32 cellular contexts compared by ENCODE assay signal in genomic region chr7:41255113-41255512, GRCh38.
DNase-seq lines count a peak whose midpoint lies in the region; ATAC-seq and TF ChIP-seq lines count a peak whose summit lies in the region.
"Had no signal": no experiment of that assay in that cellular context is flagged by ENCODE, and none has a peak within 500 bp of the region (broad histone marks: within the 10 kb centered on the region; RNA-seq: fewer than 3 reads in every experiment).

No MANE protein-coding gene starts in this region.

- peak overlapping the region; percentile 98; the same call in 1 of the 2 replicates for H2BK120ac ChIP-seq in IMR-90 (ENCODE audit: low read depth, low read length)

- no peak overlapping the region for H3K23ac ChIP-seq in IMR-90 (ENCODE audit: low read depth, low read length)

- H3K4me3 Mint-ChIP-seq in Caco-2 (ENCODE audit: unreplicated experiment) = no peak overlapping the region
- H3K4me3 Mint-ChIP-seq: B cell; CD14-positive monocyte; CD4-positive, alpha-beta memory T cell; CD4-positive, alpha-beta T cell; CD4-positive, CD25-positive, alpha-beta regulatory T cell; CD8-positive, alpha-beta memory T cell; CD8-positive, alpha-beta T cell had no signal

- H2AFZ ChIP-seq in IMR-90 (replicated peaks; ENCODE audit: low read length, poor library complexity) = no peak overlapping the region
- no peak overlapping the region for H2AFZ ChIP-seq in smooth muscle cell (ENCODE audit: low read depth)

- ATAC-seq in IMR-90 (ENCODE audit: low read depth) (no peak), HG02610 (IDR thresholded peaks at IDR 0.05; ENCODE audit: unreplicated experiment) (no peak), GM19397 (IDR thresholded peaks at IDR 0.05; ENCODE audit: unreplicated experiment) (no peak)
- ATAC-seq: A549; CD8-positive, alpha-beta T cell had no signal

- peak overlapping the region; percentile 11; the same call in 1 of the 3 replicates for H2BK15ac ChIP-seq in IMR-90 (ENCODE audit: low read depth, low read length)

- H3K9ac ChIP-seq in IMR-90 (ENCODE audit: low read depth, low read length) = no peak overlapping the region
- no peak overlapping the region for H3K9ac ChIP-seq in smooth muscle cell (ENCODE audit: low read depth)
- H3K9ac ChIP-seq: BLaER1; BLaER1 treated with 17β-estradiol and CSF1 and Interleukin-3, amounts not matched to agents 10 nM and 100 nM had no signal

- H3K4me1 ChIP-seq in Caco-2 (peaks cover 11% of the 10 kb centered on the region; the same call in 1 of the 2 replicates), IMR-90 (ENCODE audit: control insufficient read depth, insufficient read depth, low read length) (peaks cover 7% of the 10 kb centered on the region), smooth muscle cell (ENCODE audit: low read depth) (no peaks in the 10 kb centered on the region)
- H3K4me1 ChIP-seq: A549; BE2C; BLaER1; BLaER1 treated with 17β-estradiol and CSF1 and Interleukin-3, amounts not matched to agents 10 nM and 100 nM had no signal

- no peak overlapping the region for H3K4me2 ChIP-seq in IMR-90 (ENCODE audit: low read depth, low read length)
- no peak overlapping the region for H3K4me2 ChIP-seq in smooth muscle cell
- H3K4me2 ChIP-seq: A549; BLaER1; BLaER1 treated with 17β-estradiol and CSF1 and Interleukin-3, amounts not matched to agents 10 nM and 100 nM had no signal

- CTCF ChIA-PET in Caco-2 (lab: Charles Lee) = no interaction called here
- CTCF ChIA-PET in IMR-90 (lab: Yijun Ruan, JAX) = no interaction called here

- H4K5ac ChIP-seq in IMR-90 (ENCODE audit: low read depth, low read length) = no peak overlapping the region

- no peak overlapping the region; a peak in 1 of 4 replicates for H4K8ac ChIP-seq in IMR-90 (ENCODE audit: low read depth in 2 of 2, low read length in 2 of 2)

- H3K9me3 ChIP-seq in Caco-2 (peaks cover 9% of the 10 kb centered on the region; the same call in 1 of the 2 replicates), IMR-90 (ENCODE audit: control insufficient read depth, insufficient read depth, low read length) (no peaks in the 10 kb centered on the region), smooth muscle cell (replicated peaks; ENCODE audit: low read depth) (no peaks in the 10 kb centered on the region)
- H3K9me3 ChIP-seq: A549, BE2C, BLaER1 had no signal

- H2BK20ac ChIP-seq in IMR-90 (ENCODE audit: low read depth, low read length) = peak overlapping the region; percentile 55; the same call in 1 of the 2 replicates

- H3K4me3 ChIP-seq in Caco-2 (ENCODE audit: low read depth, low read length) = no peak overlapping the region
- no peak overlapping the region for H3K4me3 ChIP-seq in IMR-90 (ENCODE audit: insufficient read depth, low read depth, low read length)
- H3K4me3 ChIP-seq in smooth muscle cell = no peak overlapping the region
- H3K4me3 ChIP-seq in H7 (ENCODE audit: insufficient read depth, low read depth, low read length) = no peak overlapping the region
- H3K4me3 ChIP-seq: A549; BLaER1; BLaER1 treated with 17β-estradiol and CSF1 and Interleukin-3, amounts not matched to agents 10 nM and 100 nM had no signal

- TF ChIP-seq POLR2A in IMR-90 (IDR thresholded peaks at IDR 0.05; ENCODE audit: low read depth, low read length) = no peak

- H3K27me3 Mint-ChIP-seq in Caco-2 (ENCODE audit: insufficient read depth, unreplicated experiment) = no peaks in the 10 kb centered on the region
- H3K27me3 Mint-ChIP-seq: B cell; CD4-positive, alpha-beta memory T cell; CD4-positive, alpha-beta T cell; CD4-positive, CD25-positive, alpha-beta regulatory T cell; CD8-positive, alpha-beta memory T cell had no signal

- no peak overlapping the region for H4K91ac ChIP-seq in IMR-90 (ENCODE audit: insufficient read depth, low read depth, low read length)

- peaks cover 5% of the 10 kb centered on the region for H3K36me3 Mint-ChIP-seq in Caco-2 (ENCODE audit: insufficient read depth, unreplicated experiment)
- H3K36me3 Mint-ChIP-seq: CD14-positive monocyte; CD4-positive, alpha-beta memory T cell; CD4-positive, CD25-positive, alpha-beta regulatory T cell; CD8-positive, alpha-beta T cell had no signal

- H3K18ac ChIP-seq in IMR-90 (ENCODE audit: low read depth, low read length) = no peak overlapping the region

- no peaks in the 10 kb centered on the region for H4K20me1 ChIP-seq in IMR-90 (ENCODE audit: insufficient read depth, low read length)
- no peaks in the 10 kb centered on the region for H4K20me1 ChIP-seq in smooth muscle cell (ENCODE audit: low read depth)
- H4K20me1 ChIP-seq: BLaER1; BLaER1 treated with 17β-estradiol and CSF1 and Interleukin-3, amounts not matched to agents 10 nM and 100 nM had no signal

- POLR2A ChIA-PET in Caco-2 (lab: Charles Lee) (no interaction called here), IMR-90 (lab: Charles Lee; ENCODE audit: unreplicated experiment) (no interaction called here)

- BruUV-seq in Caco-2 (replicated peaks; lab: Mats Ljungman, UMichigan) (no TSS peak), IMR-90 (replicated peaks; lab: Mats Ljungman, UMichigan) (no TSS peak)

- peak overlapping the region; percentile 69 for H3K27ac Mint-ChIP-seq in Caco-2 (ENCODE audit: unreplicated experiment)
- H3K27ac Mint-ChIP-seq: B cell; CD14-positive monocyte; CD4-positive, alpha-beta memory T cell; CD4-positive, alpha-beta T cell; CD4-positive, CD25-positive, alpha-beta regulatory T cell; CD8-positive, alpha-beta T cell had no signal

- intact Hi-C loops in Caco-2 (cut with micrococcal nuclease; ENCODE audit: unreplicated experiment) = no loop called here
- intact Hi-C loops in IMR-90 (cut with micrococcal nuclease) = no loop called here

- TF ChIP-seq CTCF in Caco-2 (IDR thresholded peaks at IDR 0.05; ENCODE audit: insufficient read depth in 1 of 2, low read depth in 1 of 2, low read length in 1 of 2, severe bottlenecking in 1 of 2, unreplicated experiment in 1 of 2) (no peak), IMR-90 (conservative IDR thresholded peaks at IDR 0.05; ENCODE audit: low read depth, low read length) (no peak), smooth muscle cell (IDR thresholded peaks at IDR 0.05; ENCODE audit: borderline replicate concordance, insufficient read depth, poor library complexity, severe bottlenecking) (no peak)

- H3K56ac ChIP-seq in IMR-90 (ENCODE audit: extremely low read depth, insufficient read depth, low read length) = no peak overlapping the region

- H3K9me1 ChIP-seq in IMR-90 (ENCODE audit: insufficient read depth, low read length) = peaks cover 11% of the 10 kb centered on the region

- H2AK9ac ChIP-seq in IMR-90 (replicated peaks; ENCODE audit: low read depth, low read length, poor library complexity) = no peak overlapping the region

- no peaks in the 10 kb centered on the region for H3K79me1 ChIP-seq in IMR-90 (ENCODE audit: low read depth in 1 of 2, low read length in 2 of 2)

- in situ Hi-C loops in IMR-90 (cut with MboI; ENCODE audit: low sequenced_read_pairs) = no loop called here

- no peak overlapping the region for H3K14ac ChIP-seq in IMR-90 (replicated peaks; ENCODE audit: low read depth, low read length)

- peak overlapping the region; percentile 20; the same call in 1 of the 2 replicates for H2AK5ac ChIP-seq in IMR-90 (ENCODE audit: low read depth, low read length)

- no peak overlapping the region for H3K27ac ChIP-seq in IMR-90 (ENCODE audit: insufficient read depth, low read length)
- H3K27ac ChIP-seq in smooth muscle cell (ENCODE audit: low read depth) = peak overlapping the region; percentile 37
- H3K27ac ChIP-seq: 22Rv1; A549; BLaER1; BLaER1 treated with 17β-estradiol and CSF1 and Interleukin-3, amounts not matched to agents 10 nM and 100 nM; C4-2B had no signal

- H3K36me3 ChIP-seq in Caco-2 (ENCODE audit: control insufficient read depth, insufficient read depth, low read length) = no peaks in the 10 kb centered on the region
- H3K36me3 ChIP-seq in IMR-90 (ENCODE audit: control insufficient read depth, insufficient read depth, low read length) = no peaks in the 10 kb centered on the region
- H3K36me3 ChIP-seq in smooth muscle cell (ENCODE audit: low read depth) = no peaks in the 10 kb centered on the region
- no peaks in the 10 kb centered on the region for H3K36me3 ChIP-seq in H7 (replicated peaks; ENCODE audit: control insufficient read depth, insufficient read depth, low read length)
- H3K36me3 ChIP-seq: BE2C; BLaER1; BLaER1 treated with 17β-estradiol and CSF1 and Interleukin-3, amounts not matched to agents 10 nM and 100 nM had no signal

- no peaks in the 10 kb centered on the region for H3K27me3 ChIP-seq in Caco-2 (replicated peaks; ENCODE audit: control insufficient read depth, insufficient read depth, low read length)
- H3K27me3 ChIP-seq in IMR-90 (ENCODE audit: control insufficient read depth, insufficient read depth, low read length) = no peaks in the 10 kb centered on the region
- H3K27me3 ChIP-seq in smooth muscle cell (ENCODE audit: low read depth) = no peaks in the 10 kb centered on the region
- H3K27me3 ChIP-seq in H7 (ENCODE audit: control insufficient read depth, insufficient read depth, low read length) = no peaks in the 10 kb centered on the region
- H3K27me3 ChIP-seq: BE2C; BLaER1; BLaER1 treated with 17β-estradiol and CSF1 and Interleukin-3, amounts not matched to agents 10 nM and 100 nM had no signal

- no peak for TF ChIP-seq RAD21 in IMR-90 (IDR thresholded peaks at IDR 0.05; ENCODE audit: low read length)

- H2BK5ac ChIP-seq in IMR-90 (ENCODE audit: low read depth, low read length, poor library complexity, severe bottlenecking) = no peak overlapping the region

- dilution Hi-C loops in IMR-90 (cut with HindIII; ENCODE audit: low sequenced_read_pairs, unreplicated experiment) = no loop called here

- peaks cover 42% of the 10 kb centered on the region for H3K9me3 Mint-ChIP-seq in Caco-2 (ENCODE audit: unreplicated experiment)

- DNase-seq in Caco-2 (no peak), IMR-90 (no peak), smooth muscle cell (lab: John Stamatoyannopoulos, UW; ENCODE audit: unreplicated experiment) (no peak), H7 (no peak)
- DNase-seq: 8988T; ACHN; AML-193; BE2C; C1 segment of cervical spinal cord; Calu3; CD4-positive, alpha-beta memory T cell; CD4-positive, alpha-beta T cell; CD4-positive, CD25-positive, alpha-beta regulatory T cell; CD8-positive, alpha-beta memory T cell; CD8-positive, alpha-beta T cell; COR-L47; DMS 273 treated with DMSO at 0.1 percent for 48 hours; DMS153; DMS53; DMS79; DMS79 treated with DMSO at 0.1 percent for 48 hours; DND-41; EL had no signal

- peak overlapping the region; percentile 35; the same call in 1 of the 2 replicates for H3K4ac ChIP-seq in IMR-90 (ENCODE audit: low read depth, low read length)

- H3F3A ChIP-seq in smooth muscle cell (ENCODE audit: low read depth) = peaks cover 3% of the 10 kb centered on the region

- WGBS in IMR-90 (ENCODE audit: extremely low coverage in 2 of 2, insufficient read length in 1 of 2), 2 experiments = no CpG with 5 or more reads among the region's 3 CpGs
- WGBS in smooth muscle cell (ENCODE audit: low lambda C conversion rate) = 94% methylated on average over 3 of the region's 3 CpGs

- peaks cover 33% of the 10 kb centered on the region for H3K4me1 Mint-ChIP-seq in Caco-2 (ENCODE audit: low read depth, unreplicated experiment)
- H3K4me1 Mint-ChIP-seq: B cell; CD14-positive monocyte; CD4-positive, alpha-beta memory T cell; CD4-positive, CD25-positive, alpha-beta regulatory T cell; CD8-positive, alpha-beta memory T cell had no signal

- no peaks in the 10 kb centered on the region for H3K79me2 ChIP-seq in smooth muscle cell (ENCODE audit: low read depth)

TF ChIP-seq in IMR-90, 13 proteins besides CTCF, POLR2A, EP300 and RAD21 (continues in another document):
- no peak for TF ChIP-seq CEBPB (IDR thresholded peaks at IDR 0.05; ENCODE audit: low read depth, low read length)
- TF ChIP-seq RFX5 (IDR thresholded peaks at IDR 0.05; ENCODE audit: low read depth, low read length) = no peak
